Comparison of ENCODE assay signal across 9 cellular contexts in the genomic region with DNA sequence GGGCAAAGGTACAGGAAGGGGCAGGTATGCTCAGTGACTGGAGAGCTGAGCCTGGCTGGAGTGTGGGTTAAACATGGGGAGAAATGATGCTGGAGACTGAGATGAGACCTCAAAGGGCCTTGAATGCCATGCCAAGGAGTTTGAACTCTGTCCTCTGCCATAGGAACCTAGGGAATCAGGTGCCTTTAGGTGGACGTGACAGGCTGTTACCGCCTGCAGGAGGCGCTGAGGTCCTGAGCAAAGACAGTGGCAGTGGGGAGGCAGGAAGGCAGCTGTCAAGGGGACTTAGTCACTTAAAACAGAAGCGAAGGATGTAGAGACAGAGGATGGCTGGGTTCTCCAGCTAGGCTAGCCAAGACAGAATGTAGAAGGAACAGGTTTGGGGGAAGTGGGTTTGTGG. TPM values are rescaled to one million over a fixed set of nuclear protein-coding genes. Genes with fewer than 3 reads are reported as not detected.
DNase-seq lines count a peak whose midpoint lies in the region.
"Had no signal": no experiment of that assay in that cellular context is flagged by ENCODE, and none has a peak within 500 bp of the region (broad histone marks: within the 10 kb centered on the region; RNA-seq: fewer than 3 reads in every experiment).

No MANE protein-coding gene starts in this region.

- no peaks in the 10 kb centered on the region for H3K27me3 Mint-ChIP-seq in activated naive CD4-positive, alpha-beta T cell treated with anti-CD3 and anti-CD28 coated beads for 36 hours (ENCODE audit: low read depth)
- H3K27me3 Mint-ChIP-seq: dendritic cell treated with granulocyte-macrophage colony-stimulating factor and Interleukin-4, amounts not matched to agents 40 ng/mL and 50 ng/mL, for 4 days had no signal

- no peaks in the 10 kb centered on the region for H3K9me3 Mint-ChIP-seq in activated naive CD4-positive, alpha-beta T cell treated with anti-CD3 and anti-CD28 coated beads for 36 hours
- H3K9me3 Mint-ChIP-seq: dendritic cell treated with granulocyte-macrophage colony-stimulating factor and Interleukin-4, amounts not matched to agents 40 ng/mL and 50 ng/mL, for 4 days had no signal

- no peaks in the 10 kb centered on the region for H3K4me1 ChIP-seq in mesendoderm (ENCODE audit: control insufficient read depth, low read depth, low read length)

- CTCF ChIA-PET in activated naive CD4-positive, alpha-beta T cell treated with anti-CD3 and anti-CD28 coated beads for 36 hours (lab: Charles Lee), result interaction anchor here (0.6 to 1.6 kb wide), 4 partner anchors 36 to 315 kb away, joined by 3 to 5 read pairs (median 4); no protein-coding TSS in a partner anchor

- H3K18ac ChIP-seq in mesendoderm (ENCODE audit: low read length), result no peak overlapping the region

- no peak overlapping the region for H3K27ac ChIP-seq in mesendoderm (ENCODE audit: low read depth, low read length)

- H4K5ac ChIP-seq in mesendoderm (ENCODE audit: low read length), result no peak overlapping the region

- WGBS in mesendoderm (ENCODE audit: extremely low coverage, insufficient coverage, low lambda C conversion rate), result no CpG with 5 or more reads among the region's 4 CpGs

- no peak overlapping the region for H2BK120ac ChIP-seq in mesendoderm (ENCODE audit: low read depth, low read length)

- H3K36me3 Mint-ChIP-seq in activated naive CD4-positive, alpha-beta T cell treated with anti-CD3 and anti-CD28 coated beads for 36 hours (ENCODE audit: low read depth), result peaks cover 44% of the 10 kb centered on the region

- no peak overlapping the region for H4K8ac ChIP-seq in mesendoderm (ENCODE audit: low read depth, low read length)

- H3K4me3 Mint-ChIP-seq in activated naive CD4-positive, alpha-beta T cell treated with anti-CD3 and anti-CD28 coated beads for 36 hours, result no peak overlapping the region
- H3K4me3 Mint-ChIP-seq: dendritic cell treated with granulocyte-macrophage colony-stimulating factor and Interleukin-4, amounts not matched to agents 40 ng/mL and 50 ng/mL, for 4 days had no signal

- peaks cover 8% of the 10 kb centered on the region for H3K4me1 Mint-ChIP-seq in activated naive CD4-positive, alpha-beta T cell treated with anti-CD3 and anti-CD28 coated beads for 36 hours (ENCODE audit: low read depth)

- H3K27ac Mint-ChIP-seq in activated naive CD4-positive, alpha-beta T cell treated with anti-CD3 and anti-CD28 coated beads for 36 hours, result peak overlapping the region; percentile 65
- H3K27ac Mint-ChIP-seq: dendritic cell treated with granulocyte-macrophage colony-stimulating factor and Interleukin-4, amounts not matched to agents 40 ng/mL and 50 ng/mL, for 4 days had no signal

- H2BK15ac ChIP-seq in mesendoderm (replicated peaks; ENCODE audit: low read depth), result no peak overlapping the region

- no peak overlapping the region for H3K4me3 ChIP-seq in mesendoderm (ENCODE audit: low read length)

- no peak overlapping the region for H3K9ac ChIP-seq in mesendoderm (ENCODE audit: low read length)

- H3K4me2 ChIP-seq in mesendoderm (ENCODE audit: low read length), result no peak overlapping the region

- DNase-seq in Daoy (ENCODE audit: low read depth), result peak; percentile 39
- DNase-seq in Kasumi-1 (lab: John Stamatoyannopoulos, UW), result peak; percentile 26 to 41
- peak; percentile 52 for DNase-seq in activated naive CD4-positive, alpha-beta T cell treated with anti-CD3 and anti-CD28 coated beads for 36 hours
- DNase-seq in mesendoderm, result peak; percentile 79
- DNase-seq in DMS153 (lab: John Stamatoyannopoulos, UW), result no peak
- DNase-seq in NCI-H526 treated with DMSO at 0.1 percent for 48 hours (lab: John Stamatoyannopoulos, UW), result no peak
- DNase-seq in NK-92 treated with Interleukin-12 subunit alpha and Interleukin-12 subunit beta, amount 100 ng/mL, for 24 hours (lab: John Stamatoyannopoulos, UW), result no peak
- no peak for DNase-seq in NCI-H1930 (lab: John Stamatoyannopoulos, UW)

- H3K27me3 ChIP-seq in mesendoderm (ENCODE audit: insufficient read depth, low read length, poor library complexity), result no peaks in the 10 kb centered on the region

- no peak overlapping the region for H2AK5ac ChIP-seq in mesendoderm (ENCODE audit: low read length)

- no peak overlapping the region for H2BK5ac ChIP-seq in mesendoderm (ENCODE audit: low read length)

- no peaks in the 10 kb centered on the region for H3K79me2 ChIP-seq in mesendoderm (ENCODE audit: control insufficient read depth, insufficient read depth, low read length)

- intact Hi-C loops in activated naive CD4-positive, alpha-beta T cell treated with anti-CD3 and anti-CD28 coated beads for 36 hours (cut with micrococcal nuclease), result no loop called here

- H3K23ac ChIP-seq in mesendoderm (ENCODE audit: low read length), result no peak overlapping the region

- no peak overlapping the region for H3K56ac ChIP-seq in mesendoderm (ENCODE audit: low read length)

- no peak overlapping the region for H3K4ac ChIP-seq in mesendoderm (ENCODE audit: low read depth, low read length)

- no peaks in the 10 kb centered on the region for H3K79me1 ChIP-seq in mesendoderm (ENCODE audit: low read length)

- H3K36me3 ChIP-seq in mesendoderm (ENCODE audit: control insufficient read depth, insufficient read depth, low read length), result peaks cover 13% of the 10 kb centered on the region

RNA-seq across cellular contexts. Expression of a gene that starts 9.1 kb away (rescaled TPM):
- total RNA-seq in Daoy (2014; rRNA removed; shearing (Covaris generic)), result 524 and 545 TPM in 2 replicates
- 100 to 1,000 TPM; 368 to 369 TPM for total RNA-seq in activated naive CD4-positive, alpha-beta T cell treated with anti-CD3 and anti-CD28 coated beads for 36 hours
- 307 TPM for polyA plus RNA-seq in mesendoderm (2013, experiment 1 of 2)
- polyA plus RNA-seq in mesendoderm (2013, experiment 2 of 2), result 321 TPM

RNA-seq across cellular contexts. Expression of a gene that starts 13.5 kb away (rescaled TPM):
- 3.3 and 3.5 TPM in 2 replicates for total RNA-seq in Daoy (2014; rRNA removed; shearing (Covaris generic))
- total RNA-seq in activated naive CD4-positive, alpha-beta T cell treated with anti-CD3 and anti-CD28 coated beads for 36 hours, result 1 to 10 TPM; 1.2 TPM
- polyA plus RNA-seq in mesendoderm (2013, experiment 1 of 2), result 56.1 TPM
- polyA plus RNA-seq in mesendoderm (2013, experiment 2 of 2), result 55.8 TPM

RNA-seq across cellular contexts. Expression of a gene that starts 31.5 kb away (rescaled TPM):
- total RNA-seq in Daoy (2014; rRNA removed; shearing (Covaris generic)), result 0.57 and 3.4 TPM in 2 replicates
- 10 to 100 TPM; 35.1 to 35.8 TPM for total RNA-seq in activated naive CD4-positive, alpha-beta T cell treated with anti-CD3 and anti-CD28 coated beads for 36 hours
- polyA plus RNA-seq in mesendoderm (2013, experiment 1 of 2), result 7.5 TPM
- polyA plus RNA-seq in mesendoderm (2013, experiment 2 of 2), result 8.7 TPM

RNA-seq across cellular contexts. Expression of a gene that starts 37.7 kb away (rescaled TPM):
- 16.6 and 22.4 TPM in 2 replicates for total RNA-seq in Daoy (2014; rRNA removed; shearing (Covaris generic))
- 10 to 100 TPM; 30.1 to 33.4 TPM for total RNA-seq in activated naive CD4-positive, alpha-beta T cell treated with anti-CD3 and anti-CD28 coated beads for 36 hours
- 35.3 TPM for polyA plus RNA-seq in mesendoderm (2013, experiment 1 of 2)
- polyA plus RNA-seq in mesendoderm (2013, experiment 2 of 2), result 35.2 TPM

RNA-seq across cellular contexts. Expression of a gene that starts 56.5 kb away (rescaled TPM):
- 12.4 and 12.9 TPM in 2 replicates for total RNA-seq in Daoy (2014; rRNA removed; shearing (Covaris generic))
- total RNA-seq in activated naive CD4-positive, alpha-beta T cell treated with anti-CD3 and anti-CD28 coated beads for 36 hours, result 100 to 1,000 TPM; 170 to 177 TPM
- polyA plus RNA-seq in mesendoderm (2013, experiment 1 of 2), result 5.4 TPM
- polyA plus RNA-seq in mesendoderm (2013, experiment 2 of 2), result 5.4 TPM

Comparison
In these comparisons a context has a peak if more than half of its experiments do, and no peak if none do; other contexts are left out.
1. DNase-seq: peak in Daoy (single experiment), Kasumi-1 (2 of 2), activated naive CD4-positive, alpha-beta T cell treated with anti-CD3 and anti-CD28 coated beads for 36 hours (single experiment) and mesendoderm (single experiment); none in DMS153 (single experiment), NCI-H526 treated with DMSO at 0.1 percent for 48 hours (single experiment), NK-92 treated with Interleukin-12 subunit alpha and Interleukin-12 subunit beta, amount 100 ng/mL, for 24 hours (single experiment) and NCI-H1930 (0 of 2).